ENCODE assay signal across 1 cellular context in the genomic region with DNA sequence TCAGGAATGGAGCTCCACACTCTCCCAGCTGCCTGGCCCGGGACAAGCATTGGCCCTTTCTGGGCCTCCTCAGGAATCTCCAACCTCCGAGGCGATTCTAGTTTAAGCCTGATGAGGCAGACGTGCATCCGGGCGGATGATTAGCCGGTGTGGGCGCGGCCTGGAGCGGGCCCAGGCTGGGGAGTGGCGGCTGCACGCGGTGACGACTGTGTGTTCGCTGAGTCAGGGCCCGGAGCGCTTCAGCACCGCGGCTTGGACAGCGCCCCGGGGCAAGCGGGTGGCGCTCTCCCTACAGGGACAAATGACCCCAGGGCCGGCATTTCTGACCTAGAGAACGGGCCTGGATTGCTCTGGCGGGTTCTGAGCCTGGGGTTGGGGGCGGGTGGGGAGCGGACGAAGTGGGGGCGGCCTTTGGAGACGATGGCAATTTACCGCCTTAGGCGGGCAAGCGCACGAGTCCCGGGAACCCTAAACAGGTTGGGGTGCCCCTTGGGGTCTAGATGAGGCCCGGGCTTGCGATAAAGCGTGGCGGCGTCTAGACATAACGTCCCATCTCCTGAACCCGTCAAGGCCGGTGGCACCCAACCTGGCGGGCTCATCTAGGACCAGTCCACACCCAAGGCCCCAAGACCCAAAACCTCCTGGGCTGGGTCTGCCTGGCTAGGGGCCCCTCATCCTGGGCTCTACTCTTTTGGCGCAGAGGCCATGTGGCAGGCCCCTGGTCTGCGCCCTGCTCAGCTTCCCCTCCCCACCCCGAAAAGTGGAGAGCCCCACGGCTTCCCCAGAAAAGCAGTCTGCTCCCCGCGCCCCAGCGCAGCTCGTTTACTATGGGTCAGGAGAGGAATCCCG.
TF ChIP-seq lines count a peak whose summit lies in the region.

No MANE protein-coding gene starts in this region.

TF ChIP-seq in HEK293, 187 proteins besides CTCF, POLR2A, EP300 and RAD21 (continued from another document and continues in another):
- TF ChIP-seq ZNF132 (tag by site-specific recombination; IDR thresholded peaks at IDR 0.05; ENCODE audit: borderline replicate concordance) (no peak), ZNF292 (tag by site-specific recombination; IDR thresholded peaks at IDR 0.05; ENCODE audit: borderline replicate concordance, low read depth) (no peak), ZNF623 (tag by site-specific recombination; IDR thresholded peaks at IDR 0.05) (no peak), ZBTB8A (tag by site-specific recombination; IDR thresholded peaks at IDR 0.05) (no peak), ZNF140 (tag by site-specific recombination; IDR thresholded peaks at IDR 0.05) (no peak), TCF7L2 (IDR thresholded peaks at IDR 0.05; ENCODE audit: borderline replicate concordance, low read depth, low read length) (no peak), ZSCAN30 (tag by site-specific recombination; IDR thresholded peaks at IDR 0.05) (0 out of 2 replicates have a peak, but pooled peaks have one; percentile 25), ZNF157 (tag by site-specific recombination; IDR thresholded peaks at IDR 0.05) (no peak), YY1 (tag by site-specific recombination; IDR thresholded peaks at IDR 0.05) (no peak), KLF9 (tag by site-specific recombination; IDR thresholded peaks at IDR 0.05; ENCODE audit: low read depth) (peak; percentile 65; the same call in 1 of the 2 replicates), GLI4 (tag by site-specific recombination; IDR thresholded peaks at IDR 0.05) (no peak), ZNF366 (tag by site-specific recombination; conservative IDR thresholded peaks at IDR 0.05) (no peak), ZNF747 (tag by site-specific recombination; IDR thresholded peaks at IDR 0.05) (no peak), ZNF155 (tag by site-specific recombination; IDR thresholded peaks at IDR 0.05) (no peak), SP7 (tag by site-specific recombination; IDR thresholded peaks at IDR 0.05) (peak; percentile 37; the same call in 1 of the 2 replicates), ZNF341 (tag by site-specific recombination; IDR thresholded peaks at IDR 0.05; ENCODE audit: low read depth) (no peak), SETDB1 (IDR thresholded peaks at IDR 0.05; ENCODE audit: insufficient read length, low read length) (no peak), ZNF843 (tag by site-specific recombination; IDR thresholded peaks at IDR 0.05) (no peak), GLIS2 (tag by site-specific recombination; IDR thresholded peaks at IDR 0.05) (no peak), MYNN (tag by site-specific recombination; IDR thresholded peaks at IDR 0.05; ENCODE audit: borderline replicate concordance) (no peak), ZNF394 (tag by site-specific recombination; IDR thresholded peaks at IDR 0.05; ENCODE audit: borderline replicate concordance) (no peak), ZNF514 (tag by site-specific recombination; IDR thresholded peaks at IDR 0.05) (no peak), ZNF266 (tag by site-specific recombination; IDR thresholded peaks at IDR 0.05; ENCODE audit: low read depth) (no peak), ZNF549 (tag by site-specific recombination; IDR thresholded peaks at IDR 0.05) (no peak), ZNF530 (tag by site-specific recombination; IDR thresholded peaks at IDR 0.05; ENCODE audit: low read depth) (no peak), REPIN1 (tag by site-specific recombination; IDR thresholded peaks at IDR 0.05; ENCODE audit: low read depth) (no peak), ZNF529 (tag by site-specific recombination; IDR thresholded peaks at IDR 0.05; ENCODE audit: insufficient replicate concordance) (no peak), ZNF248 (tag by site-specific recombination; IDR thresholded peaks at IDR 0.05) (no peak), ZBTB17 (tag by site-specific recombination; IDR thresholded peaks at IDR 0.05) (peak; percentile 83), KLF10 (tag by site-specific recombination; IDR thresholded peaks at IDR 0.05) (peak; percentile 45; the same call in 1 of the 2 replicates), ZNF350 (tag by site-specific recombination; IDR thresholded peaks at IDR 0.05) (no peak), ZNF654 (tag by site-specific recombination; IDR thresholded peaks at IDR 0.05; ENCODE audit: low read depth) (no peak), ZNF175 (tag by site-specific recombination; IDR thresholded peaks at IDR 0.05) (no peak), ZNF211 (tag by site-specific recombination; IDR thresholded peaks at IDR 0.05; ENCODE audit: low read depth) (no peak), ZNF10 (tag by site-specific recombination; IDR thresholded peaks at IDR 0.05) (no peak), SCRT2 (tag by site-specific recombination; IDR thresholded peaks at IDR 0.05) (no peak), ZNF776 (tag by site-specific recombination; IDR thresholded peaks at IDR 0.05; ENCODE audit: borderline replicate concordance) (no peak)
- TF ChIP-seq, protein P1, sequence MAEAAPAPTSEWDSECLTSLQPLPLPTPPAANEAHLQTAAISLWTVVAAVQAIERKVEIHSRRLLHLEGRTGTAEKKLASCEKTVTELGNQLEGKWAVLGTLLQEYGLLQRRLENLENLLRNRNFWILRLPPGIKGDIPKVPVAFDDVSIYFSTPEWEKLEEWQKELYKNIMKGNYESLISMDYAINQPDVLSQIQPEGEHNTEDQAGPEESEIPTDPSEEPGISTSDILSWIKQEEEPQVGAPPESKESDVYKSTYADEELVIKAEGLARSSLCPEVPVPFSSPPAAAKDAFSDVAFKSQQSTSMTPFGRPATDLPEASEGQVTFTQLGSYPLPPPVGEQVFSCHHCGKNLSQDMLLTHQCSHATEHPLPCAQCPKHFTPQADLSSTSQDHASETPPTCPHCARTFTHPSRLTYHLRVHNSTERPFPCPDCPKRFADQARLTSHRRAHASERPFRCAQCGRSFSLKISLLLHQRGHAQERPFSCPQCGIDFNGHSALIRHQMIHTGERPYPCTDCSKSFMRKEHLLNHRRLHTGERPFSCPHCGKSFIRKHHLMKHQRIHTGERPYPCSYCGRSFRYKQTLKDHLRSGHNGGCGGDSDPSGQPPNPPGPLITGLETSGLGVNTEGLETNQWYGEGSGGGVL (tag by site-specific recombination; IDR thresholded peaks at IDR 0.05), result no peak
- TF ChIP-seq, protein P2, sequence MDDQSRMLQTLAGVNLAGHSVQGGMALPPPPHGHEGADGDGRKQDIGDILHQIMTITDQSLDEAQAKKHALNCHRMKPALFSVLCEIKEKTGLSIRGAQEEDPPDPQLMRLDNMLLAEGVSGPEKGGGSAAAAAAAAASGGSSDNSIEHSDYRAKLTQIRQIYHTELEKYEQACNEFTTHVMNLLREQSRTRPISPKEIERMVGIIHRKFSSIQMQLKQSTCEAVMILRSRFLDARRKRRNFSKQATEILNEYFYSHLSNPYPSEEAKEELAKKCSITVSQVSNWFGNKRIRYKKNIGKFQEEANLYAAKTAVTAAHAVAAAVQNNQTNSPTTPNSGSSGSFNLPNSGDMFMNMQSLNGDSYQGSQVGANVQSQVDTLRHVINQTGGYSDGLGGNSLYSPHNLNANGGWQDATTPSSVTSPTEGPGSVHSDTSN (CRISPR knock-in tag; IDR thresholded peaks at IDR 0.05), result peak; percentile 60; the same call in 1 of the 2 replicates
- TF ChIP-seq, protein P3, sequence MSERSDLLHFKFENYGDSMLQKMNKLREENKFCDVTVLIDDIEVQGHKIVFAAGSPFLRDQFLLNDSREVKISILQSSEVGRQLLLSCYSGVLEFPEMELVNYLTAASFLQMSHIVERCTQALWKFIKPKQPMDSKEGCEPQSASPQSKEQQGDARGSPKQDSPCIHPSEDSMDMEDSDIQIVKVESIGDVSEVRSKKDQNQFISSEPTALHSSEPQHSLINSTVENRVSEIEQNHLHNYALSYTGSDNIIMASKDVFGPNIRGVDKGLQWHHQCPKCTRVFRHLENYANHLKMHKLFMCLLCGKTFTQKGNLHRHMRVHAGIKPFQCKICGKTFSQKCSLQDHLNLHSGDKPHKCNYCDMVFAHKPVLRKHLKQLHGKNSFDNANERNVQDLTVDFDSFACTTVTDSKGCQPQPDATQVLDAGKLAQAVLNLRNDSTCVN (tag by site-specific recombination; optimal IDR thresholded peaks at IDR 0.05), result peak; percentile 36
- TF ChIP-seq, protein P4, sequence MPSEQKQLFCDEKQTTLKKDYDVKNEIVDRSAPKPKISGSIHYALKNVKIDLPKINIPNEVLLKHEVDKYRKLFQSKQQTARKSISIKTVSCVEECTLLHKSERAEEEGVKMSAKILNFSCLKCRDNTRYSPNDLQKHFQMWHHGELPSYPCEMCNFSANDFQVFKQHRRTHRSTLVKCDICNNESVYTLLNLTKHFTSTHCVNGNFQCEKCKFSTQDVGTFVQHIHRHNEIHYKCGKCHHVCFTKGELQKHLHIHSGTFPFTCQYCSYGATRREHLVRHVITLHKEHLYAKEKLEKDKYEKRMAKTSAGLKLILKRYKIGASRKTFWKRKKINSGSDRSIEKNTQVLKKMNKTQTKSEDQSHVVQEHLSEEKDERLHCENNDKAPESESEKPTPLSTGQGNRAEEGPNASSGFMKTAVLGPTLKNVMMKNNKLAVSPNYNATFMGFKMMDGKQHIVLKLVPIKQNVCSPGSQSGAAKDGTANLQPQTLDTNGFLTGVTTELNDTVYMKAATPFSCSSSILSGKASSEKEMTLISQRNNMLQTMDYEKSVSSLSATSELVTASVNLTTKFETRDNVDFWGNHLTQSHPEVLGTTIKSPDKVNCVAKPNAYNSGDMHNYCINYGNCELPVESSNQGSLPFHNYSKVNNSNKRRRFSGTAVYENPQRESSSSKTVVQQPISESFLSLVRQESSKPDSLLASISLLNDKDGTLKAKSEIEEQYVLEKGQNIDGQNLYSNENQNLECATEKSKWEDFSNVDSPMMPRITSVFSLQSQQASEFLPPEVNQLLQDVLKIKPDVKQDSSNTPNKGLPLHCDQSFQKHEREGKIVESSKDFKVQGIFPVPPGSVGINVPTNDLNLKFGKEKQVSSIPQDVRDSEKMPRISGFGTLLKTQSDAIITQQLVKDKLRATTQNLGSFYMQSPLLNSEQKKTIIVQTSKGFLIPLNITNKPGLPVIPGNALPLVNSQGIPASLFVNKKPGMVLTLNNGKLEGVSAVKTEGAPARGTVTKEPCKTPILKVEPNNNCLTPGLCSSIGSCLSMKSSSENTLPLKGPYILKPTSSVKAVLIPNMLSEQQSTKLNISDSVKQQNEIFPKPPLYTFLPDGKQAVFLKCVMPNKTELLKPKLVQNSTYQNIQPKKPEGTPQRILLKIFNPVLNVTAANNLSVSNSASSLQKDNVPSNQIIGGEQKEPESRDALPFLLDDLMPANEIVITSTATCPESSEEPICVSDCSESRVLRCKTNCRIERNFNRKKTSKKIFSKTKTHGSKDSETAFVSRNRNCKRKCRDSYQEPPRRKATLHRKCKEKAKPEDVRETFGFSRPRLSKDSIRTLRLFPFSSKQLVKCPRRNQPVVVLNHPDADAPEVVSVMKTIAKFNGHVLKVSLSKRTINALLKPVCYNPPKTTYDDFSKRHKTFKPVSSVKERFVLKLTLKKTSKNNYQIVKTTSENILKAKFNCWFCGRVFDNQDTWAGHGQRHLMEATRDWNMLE (tag by site-specific recombination; conservative IDR thresholded peaks at IDR 0.05; ENCODE audit: low read depth), result no peak
- TF ChIP-seq, protein P5, sequence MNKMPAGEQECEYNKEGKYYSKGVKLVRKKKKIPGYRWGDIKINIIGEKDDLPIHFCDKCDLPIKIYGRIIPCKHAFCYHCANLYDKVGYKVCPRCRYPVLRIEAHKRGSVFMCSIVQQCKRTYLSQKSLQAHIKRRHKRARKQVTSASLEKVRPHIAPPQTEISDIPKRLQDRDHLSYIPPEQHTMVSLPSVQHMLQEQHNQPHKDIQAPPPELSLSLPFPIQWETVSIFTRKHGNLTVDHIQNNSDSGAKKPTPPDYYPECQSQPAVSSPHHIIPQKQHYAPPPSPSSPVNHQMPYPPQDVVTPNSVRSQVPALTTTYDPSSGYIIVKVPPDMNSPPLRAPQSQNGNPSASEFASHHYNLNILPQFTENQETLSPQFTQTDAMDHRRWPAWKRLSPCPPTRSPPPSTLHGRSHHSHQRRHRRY (tag by site-specific recombination; IDR thresholded peaks at IDR 0.05), result no peak
- TF ChIP-seq, protein P6, sequence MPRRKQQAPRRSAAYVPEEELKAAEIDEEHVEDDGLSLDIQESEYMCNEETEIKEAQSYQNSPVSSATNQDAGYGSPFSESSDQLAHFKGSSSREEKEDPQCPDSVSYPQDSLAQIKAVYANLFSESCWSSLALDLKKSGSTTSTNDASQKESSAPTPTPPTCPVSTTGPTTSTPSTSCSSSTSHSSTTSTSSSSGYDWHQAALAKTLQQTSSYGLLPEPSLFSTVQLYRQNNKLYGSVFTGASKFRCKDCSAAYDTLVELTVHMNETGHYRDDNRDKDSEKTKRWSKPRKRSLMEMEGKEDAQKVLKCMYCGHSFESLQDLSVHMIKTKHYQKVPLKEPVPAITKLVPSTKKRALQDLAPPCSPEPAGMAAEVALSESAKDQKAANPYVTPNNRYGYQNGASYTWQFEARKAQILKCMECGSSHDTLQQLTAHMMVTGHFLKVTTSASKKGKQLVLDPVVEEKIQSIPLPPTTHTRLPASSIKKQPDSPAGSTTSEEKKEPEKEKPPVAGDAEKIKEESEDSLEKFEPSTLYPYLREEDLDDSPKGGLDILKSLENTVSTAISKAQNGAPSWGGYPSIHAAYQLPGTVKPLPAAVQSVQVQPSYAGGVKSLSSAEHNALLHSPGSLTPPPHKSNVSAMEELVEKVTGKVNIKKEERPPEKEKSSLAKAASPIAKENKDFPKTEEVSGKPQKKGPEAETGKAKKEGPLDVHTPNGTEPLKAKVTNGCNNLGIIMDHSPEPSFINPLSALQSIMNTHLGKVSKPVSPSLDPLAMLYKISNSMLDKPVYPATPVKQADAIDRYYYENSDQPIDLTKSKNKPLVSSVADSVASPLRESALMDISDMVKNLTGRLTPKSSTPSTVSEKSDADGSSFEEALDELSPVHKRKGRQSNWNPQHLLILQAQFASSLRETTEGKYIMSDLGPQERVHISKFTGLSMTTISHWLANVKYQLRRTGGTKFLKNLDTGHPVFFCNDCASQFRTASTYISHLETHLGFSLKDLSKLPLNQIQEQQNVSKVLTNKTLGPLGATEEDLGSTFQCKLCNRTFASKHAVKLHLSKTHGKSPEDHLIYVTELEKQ (tag by site-specific recombination; IDR thresholded peaks at IDR 0.05; ENCODE audit: borderline replicate concordance), result no peak
- TF ChIP-seq, protein P7, sequence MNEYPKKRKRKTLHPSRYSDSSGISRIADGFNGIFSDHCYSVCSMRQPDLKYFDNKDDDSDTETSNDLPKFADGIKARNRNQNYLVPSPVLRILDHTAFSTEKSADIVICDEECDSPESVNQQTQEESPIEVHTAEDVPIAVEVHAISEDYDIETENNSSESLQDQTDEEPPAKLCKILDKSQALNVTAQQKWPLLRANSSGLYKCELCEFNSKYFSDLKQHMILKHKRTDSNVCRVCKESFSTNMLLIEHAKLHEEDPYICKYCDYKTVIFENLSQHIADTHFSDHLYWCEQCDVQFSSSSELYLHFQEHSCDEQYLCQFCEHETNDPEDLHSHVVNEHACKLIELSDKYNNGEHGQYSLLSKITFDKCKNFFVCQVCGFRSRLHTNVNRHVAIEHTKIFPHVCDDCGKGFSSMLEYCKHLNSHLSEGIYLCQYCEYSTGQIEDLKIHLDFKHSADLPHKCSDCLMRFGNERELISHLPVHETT (tag by site-specific recombination; IDR thresholded peaks at IDR 0.05), result no peak
- TF ChIP-seq, protein P8, sequence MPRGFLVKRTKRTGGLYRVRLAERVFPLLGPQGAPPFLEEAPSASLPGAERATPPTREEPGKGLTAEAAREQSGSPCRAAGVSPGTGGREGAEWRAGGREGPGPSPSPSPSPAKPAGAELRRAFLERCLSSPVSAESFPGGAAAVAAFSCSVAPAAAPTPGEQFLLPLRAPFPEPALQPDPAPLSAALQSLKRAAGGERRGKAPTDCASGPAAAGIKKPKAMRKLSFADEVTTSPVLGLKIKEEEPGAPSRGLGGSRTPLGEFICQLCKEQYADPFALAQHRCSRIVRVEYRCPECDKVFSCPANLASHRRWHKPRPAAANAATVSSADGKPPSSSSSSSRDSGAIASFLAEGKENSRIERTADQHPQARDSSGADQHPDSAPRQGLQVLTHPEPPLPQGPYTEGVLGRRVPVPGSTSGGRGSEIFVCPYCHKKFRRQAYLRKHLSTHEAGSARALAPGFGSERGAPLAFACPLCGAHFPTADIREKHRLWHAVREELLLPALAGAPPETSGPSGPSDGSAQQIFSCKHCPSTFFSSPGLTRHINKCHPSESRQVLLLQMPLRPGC (tag by site-specific recombination; IDR thresholded peaks at IDR 0.05), result no peak
